In genomic region chr15:59997070-59997701, GRCh38 we compare ENCODE assay signal across 8 cellular contexts. TPM values are rescaled to one million over a fixed set of nuclear protein-coding genes. Genes with fewer than 3 reads are reported as not detected.
DNase-seq lines count a peak whose midpoint lies in the region; ATAC-seq and TF ChIP-seq lines count a peak whose summit lies in the region.

No MANE protein-coding gene starts in this region.

- H3K27me3 Mint-ChIP-seq in stimulated activated memory B cell treated with anti-CD40 and anti-IgM and Interleukin-4, amounts not matched to agents 10 μg/mL and 1 μg/mL and 100 μg/mL, for 72 hours: peaks cover 100% of the 10 kb centered on the region

- H3K9me3 ChIP-seq in iPS-18a (ENCODE audit: control insufficient read depth, low read depth, low read length) (no peaks in the 10 kb centered on the region), transverse colon (no peaks in the 10 kb centered on the region)

- no peaks in the 10 kb centered on the region for H3K36me3 Mint-ChIP-seq in stimulated activated memory B cell treated with anti-CD40 and anti-IgM and Interleukin-4, amounts not matched to agents 10 μg/mL and 1 μg/mL and 100 μg/mL, for 72 hours

- 3 to 11% methylated on average over 3 to 35 of the region's 36 CpGs for WGBS in transverse colon (ENCODE audit: low coverage in 1 of 2), 2 donors

- in situ Hi-C loops in KBM-7 (cut with MboI; ENCODE audit: low pct_unique_long_range_greater_than_20kb, low sequenced_read_pairs): no loop called here
- in situ Hi-C loops in transverse colon (cut with MboI; ENCODE audit: low pct_ligation_motif_present in 1 of 4, low pct_unique_long_range_greater_than_20kb in 1 of 4, low sequenced_read_pairs in 3 of 4): no loop called here

- H3K4me3 ChIP-seq in iPS-18a (ENCODE audit: low read length): peak overlapping the region; percentile 88
- H3K4me3 ChIP-seq in transverse colon: peak overlapping the region in 1 of 4 donors; percentile 29

- intact Hi-C loops in transverse colon (cut with DNase I; ENCODE audit: low total_unique reads): no loop called here

- H3K27ac ChIP-seq in iPS-18a (ENCODE audit: low read length) (peak overlapping the region; percentile 55), transverse colon (no peak overlapping the region)

- DNase-seq in DMS153 (lab: John Stamatoyannopoulos, UW) (peak; percentile 11), GM20000 (ENCODE audit: low spot score) (peak; percentile 85), KBM-7 (peak; percentile 69), transverse colon (no peak)
- DNase-seq in activated CD4-positive, alpha-beta T cell treated with anti-CD3 and anti-CD28 coated beads for 4 hours: peak; percentile 56 to 59

- H3K4me1 Mint-ChIP-seq in stimulated activated memory B cell treated with anti-CD40 and anti-IgM and Interleukin-4, amounts not matched to agents 10 μg/mL and 1 μg/mL and 100 μg/mL, for 72 hours: peaks cover 12% of the 10 kb centered on the region

- peak; percentile 31 for ATAC-seq in stimulated activated memory B cell treated with anti-CD40 and anti-IgM and Interleukin-4, amounts not matched to agents 10 μg/mL and 1 μg/mL and 100 μg/mL, for 72 hours
- ATAC-seq in GM19455 (IDR thresholded peaks at IDR 0.05; ENCODE audit: unreplicated experiment): no peak

- H3K9ac ChIP-seq in iPS-18a (ENCODE audit: low read length): peak overlapping the region; percentile 60

- H3K27me3 ChIP-seq in iPS-18a (ENCODE audit: control insufficient read depth, insufficient read depth, low read length): peaks cover 82% of the 10 kb centered on the region
- peaks cover 100% of the 10 kb centered on the region for H3K27me3 ChIP-seq in transverse colon

- peaks cover 5% of the 10 kb centered on the region for H3K9me3 Mint-ChIP-seq in stimulated activated memory B cell treated with anti-CD40 and anti-IgM and Interleukin-4, amounts not matched to agents 10 μg/mL and 1 μg/mL and 100 μg/mL, for 72 hours

- TF ChIP-seq CTCF in GM20000 (IDR thresholded peaks at IDR 0.05; ENCODE audit: extremely low read depth, missing control alignments) (peak; percentile 4), transverse colon (IDR thresholded peaks at IDR 0.05) (no peak)

- TF ChIP-seq EP300 in transverse colon (IDR thresholded peaks at IDR 0.05; ENCODE audit: low read depth): no peak

- no peaks in the 10 kb centered on the region for H3K36me3 ChIP-seq in iPS-18a (ENCODE audit: control insufficient read depth, low read depth, low read length)
- no peaks in the 10 kb centered on the region for H3K36me3 ChIP-seq in transverse colon

- TF ChIP-seq POLR2A in transverse colon (IDR thresholded peaks at IDR 0.05): no peak

- no peak overlapping the region for H3K27ac Mint-ChIP-seq in stimulated activated memory B cell treated with anti-CD40 and anti-IgM and Interleukin-4, amounts not matched to agents 10 μg/mL and 1 μg/mL and 100 μg/mL, for 72 hours

- H3K4me1 ChIP-seq in iPS-18a (ENCODE audit: control insufficient read depth, low read depth, low read length): peaks cover 62% of the 10 kb centered on the region
- peaks cover 3 to 9% (median 7%) of the 10 kb centered on the region in 4 donors for H3K4me1 ChIP-seq in transverse colon

- peak overlapping the region; percentile 25 for H3K4me3 Mint-ChIP-seq in stimulated activated memory B cell treated with anti-CD40 and anti-IgM and Interleukin-4, amounts not matched to agents 10 μg/mL and 1 μg/mL and 100 μg/mL, for 72 hours

RNA-seq across cellular contexts. Expression of gene FOXB1, which starts 6.9 kb away (rescaled TPM):
- total RNA-seq in transverse colon: not detected
